In the genomic region with DNA sequence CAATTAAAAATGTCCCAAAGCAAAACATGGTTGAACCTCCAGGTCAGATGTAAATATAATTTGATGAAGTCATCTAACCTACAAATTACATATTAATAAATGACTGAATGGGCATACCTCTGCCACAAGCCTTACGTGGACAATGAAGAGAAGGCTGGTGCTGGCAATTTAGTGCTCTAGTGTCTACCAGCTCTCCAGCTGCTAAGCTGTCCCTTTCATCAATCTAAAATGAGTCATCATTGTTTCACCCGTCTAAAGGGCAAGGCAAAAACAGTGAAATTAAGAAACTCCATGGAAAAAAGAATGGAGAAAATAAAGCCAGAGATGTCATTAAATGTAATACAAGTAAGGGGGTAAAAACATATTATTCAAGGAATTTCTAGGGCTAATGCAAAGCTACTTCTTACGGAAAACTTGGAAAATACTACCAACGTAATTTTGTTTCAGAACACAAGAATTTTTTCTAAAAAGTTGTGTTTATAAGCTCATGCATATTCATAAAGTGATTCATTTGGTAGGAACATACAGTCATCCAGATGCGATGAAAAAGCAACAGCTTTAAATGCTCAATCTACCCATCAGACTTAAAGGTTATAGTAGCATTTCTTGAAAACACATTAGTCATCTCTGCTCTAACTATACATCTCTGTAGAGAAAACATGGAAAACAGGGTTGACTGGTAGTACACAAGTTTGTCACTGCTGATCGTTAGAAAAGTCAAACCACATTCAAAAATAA, we compare ENCODE assay signal across 13 cellular contexts.
DNase-seq lines count a peak whose midpoint lies in the region; ATAC-seq and TF ChIP-seq lines count a peak whose summit lies in the region.
"Had no signal": no experiment of that assay in that cellular context is flagged by ENCODE, and none has a peak within 500 bp of the region (broad histone marks: within the 10 kb centered on the region; RNA-seq: fewer than 3 reads in every experiment).

No MANE protein-coding gene starts in this region.

- H3K9me3 Mint-ChIP-seq in activated naive CD8-positive, alpha-beta T cell (ENCODE audit: low read depth) = no peaks in the 10 kb centered on the region

- peaks cover 67% of the 10 kb centered on the region for H3K4me1 Mint-ChIP-seq in activated naive CD8-positive, alpha-beta T cell (ENCODE audit: low read depth)

- CTCF ChIA-PET in AG04450 (lab: Charles Lee) = interaction anchor here (0.9 kb wide), 1 partner anchor 147 kb away, joined by 3 read pairs; no protein-coding TSS in a partner anchor

- no peak overlapping the region for H3K27ac ChIP-seq in AG04450 (ENCODE audit: low read depth, low read length)
- H3K27ac ChIP-seq in layer of hippocampus (ENCODE audit: low read depth, low read length) = peak overlapping the region; percentile 42
- H3K27ac ChIP-seq: pancreas had no signal

- peak overlapping the region; percentile 69 for H3K27ac Mint-ChIP-seq in activated naive CD8-positive, alpha-beta T cell

- no peaks in the 10 kb centered on the region for H3K27me3 Mint-ChIP-seq in activated naive CD8-positive, alpha-beta T cell

- DNase-seq in AG04450 (ENCODE audit: low read depth, low spot score) = peak; percentile 45
- DNase-seq in HFF-Myc (ENCODE audit: extremely low read depth, low read depth) = peak; percentile 39
- no peak for DNase-seq in SHP77 treated with DMSO at 0.1 percent for 48 hours (lab: John Stamatoyannopoulos, UW)
- no peak for DNase-seq in COR-L47 (lab: John Stamatoyannopoulos, UW)
- DNase-seq: activated CD8-positive, alpha-beta memory T cell treated with anti-CD3 and anti-CD28 coated beads, Interleukin-2, amount 50 U/mL, for 48 hours; DMS79 treated with DMSO at 0.1 percent for 48 hours; NK-92 treated with Interleukin-12 subunit alpha and Interleukin-12 subunit beta, amount 100 ng/mL, for 24 hours; pancreas; stimulated activated naive CD4-positive, alpha-beta T cell had no signal

- POLR2A ChIA-PET in AG04450 (lab: Yijun Ruan, JAX) = interaction anchor here (0.6 to 1.3 kb wide), 5 partner anchors 13 to 42 kb away, joined by 3 to 7 read pairs (median 3); no protein-coding TSS in a partner anchor

- TF ChIP-seq CTCF in AG04450 (IDR thresholded peaks at IDR 0.05; ENCODE audit: low read depth, low read length) = no peak
- TF ChIP-seq CTCF in HFF-Myc (IDR thresholded peaks at IDR 0.05; ENCODE audit: low read depth, low read length, missing control alignments) = no peak

- no peaks in the 10 kb centered on the region for H3K9me3 ChIP-seq in AG04450 (ENCODE audit: control insufficient read depth, insufficient read depth, low read length)
- H3K9me3 ChIP-seq: pancreas had no signal

- H3K4me3 Mint-ChIP-seq in activated naive CD8-positive, alpha-beta T cell = peak overlapping the region; percentile 69

- H3K4me3 ChIP-seq in AG04450 (ENCODE audit: low read depth, low read length) (no peak overlapping the region), HFF-Myc (replicated peaks; ENCODE audit: low read depth, low read length) (no peak overlapping the region)
- H3K4me3 ChIP-seq: pancreas had no signal

- H3K27me3 ChIP-seq in AG04450 (ENCODE audit: control insufficient read depth, insufficient read depth, low read length) = no peaks in the 10 kb centered on the region
- no peaks in the 10 kb centered on the region for H3K27me3 ChIP-seq in layer of hippocampus (ENCODE audit: control insufficient read depth, insufficient read depth, low read length)
- H3K27me3 ChIP-seq: pancreas had no signal

- ATAC-seq in GM18498 (IDR thresholded peaks at IDR 0.05; ENCODE audit: unreplicated experiment) = no peak
- no peak for ATAC-seq in GM21526 (IDR thresholded peaks at IDR 0.05; ENCODE audit: low FRiP score, unreplicated experiment)

- peaks cover 9% of the 10 kb centered on the region for H3K36me3 Mint-ChIP-seq in activated naive CD8-positive, alpha-beta T cell

Comparison
In these comparisons a context has a peak if more than half of its experiments do, and no peak if none do; other contexts are left out.
1. DNase-seq: peak in AG04450 (single experiment) and HFF-Myc (single experiment); none in SHP77 treated with DMSO at 0.1 percent for 48 hours (single experiment) and COR-L47 (single experiment).